ENCODE assay signal across 9 cellular contexts in the genomic region with DNA sequence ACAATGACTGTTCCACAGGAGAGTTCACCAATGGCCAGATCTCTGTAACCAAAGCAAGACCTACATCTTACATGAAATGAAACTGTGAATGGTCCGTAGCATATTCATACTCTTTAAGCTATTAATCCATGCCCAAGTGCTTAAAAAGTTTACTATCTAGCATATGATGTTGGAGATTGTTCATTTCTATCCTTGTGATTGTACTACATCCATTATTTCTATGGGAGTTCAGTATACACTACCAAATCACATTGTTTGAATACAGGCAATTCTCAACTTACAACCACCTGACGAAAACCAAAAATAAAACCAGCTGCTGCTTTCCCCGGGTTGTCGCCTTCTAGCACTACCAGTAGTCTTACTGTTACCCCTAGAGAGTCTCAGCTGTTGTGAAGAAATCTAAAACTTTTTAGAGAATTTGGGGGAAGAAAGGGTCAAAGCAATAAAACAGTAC. TPM values are rescaled to one million over a fixed set of nuclear protein-coding genes. Genes with fewer than 3 reads are reported as not detected.
A peak's percentile ranks its signal among the peaks of the same experiment; 100 is the strongest.
DNase-seq lines count a peak whose midpoint lies in the region; ATAC-seq and TF ChIP-seq lines count a peak whose summit lies in the region.
"Had no signal": no experiment of that assay in that cellular context is flagged by ENCODE, and none has a peak within 500 bp of the region (broad histone marks: within the 10 kb centered on the region; RNA-seq: fewer than 3 reads in every experiment).

No MANE protein-coding gene starts in this region.

- peak overlapping the region in 1 of 4 donors; percentile 41 for H3K27ac ChIP-seq in esophagus squamous epithelium

- no peaks in the 10 kb centered on the region for H3K27me3 ChIP-seq in esophagus squamous epithelium

- peak overlapping the region; percentile 73 for H3K4me3 ChIP-seq in GM12865 (ENCODE audit: low read depth, low read length)
- no peak overlapping the region for H3K4me3 ChIP-seq in esophagus squamous epithelium

- peak; percentile 36 for ATAC-seq in GM19468 (IDR thresholded peaks at IDR 0.05; ENCODE audit: extremely low read depth, unreplicated experiment)
- ATAC-seq in HG03139 (IDR thresholded peaks at IDR 0.05; ENCODE audit: unreplicated experiment): peak; percentile 58
- ATAC-seq in activated naive CD8-positive, alpha-beta T cell treated with anti-CD3 and anti-CD28 coated beads, Interleukin-2, amount 50 U/mL, for 24 hours: no peak
- ATAC-seq: left ventricle myocardium superior had no signal

- DNase-seq in GM12865 (ENCODE audit: low read depth): peak; percentile 72
- DNase-seq in activated naive CD8-positive, alpha-beta T cell treated with anti-CD3 and anti-CD28 coated beads, Interleukin-2, amount 50 U/mL, for 24 hours: no peak
- DNase-seq in NCI-H510A (lab: John Stamatoyannopoulos, UW): no peak
- no peak for DNase-seq in HT-29 (ENCODE audit: low spot score)
- no peak for DNase-seq in esophagus squamous epithelium (lab: John Stamatoyannopoulos, UW)
- DNase-seq in NCI-H1048 (lab: John Stamatoyannopoulos, UW): no peak
- DNase-seq: left ventricle myocardium superior had no signal

- no peaks in the 10 kb centered on the region for H3K9me3 Mint-ChIP-seq in activated naive CD8-positive, alpha-beta T cell treated with anti-CD3 and anti-CD28 coated beads, Interleukin-2, amount 50 U/mL, for 24 hours

- H3K4me1 ChIP-seq in esophagus squamous epithelium: peaks cover 0 to 12% (median 4%) of the 10 kb centered on the region in 3 donors

- H3K27me3 Mint-ChIP-seq in activated naive CD8-positive, alpha-beta T cell treated with anti-CD3 and anti-CD28 coated beads, Interleukin-2, amount 50 U/mL, for 24 hours: no peaks in the 10 kb centered on the region

- H3K36me3 Mint-ChIP-seq in activated naive CD8-positive, alpha-beta T cell treated with anti-CD3 and anti-CD28 coated beads, Interleukin-2, amount 50 U/mL, for 24 hours (ENCODE audit: low read depth): peaks cover 16% of the 10 kb centered on the region

- TF ChIP-seq POLR2A in esophagus squamous epithelium (IDR thresholded peaks at IDR 0.05): no peak

- 76 to 82% methylated on average over 4 of the region's 4 CpGs for WGBS in esophagus squamous epithelium, 2 donors

- intact Hi-C loops in esophagus squamous epithelium (cut with DNase I): no loop called here

- H3K36me3 ChIP-seq in esophagus squamous epithelium: no peaks in the 10 kb centered on the region

- TF ChIP-seq CTCF in GM12865 (IDR thresholded peaks at IDR 0.05; ENCODE audit: insufficient read depth, low read depth, low read length, missing control alignments) (no peak), esophagus squamous epithelium (IDR thresholded peaks at IDR 0.05) (no peak)

- H3K4me1 Mint-ChIP-seq in activated naive CD8-positive, alpha-beta T cell treated with anti-CD3 and anti-CD28 coated beads, Interleukin-2, amount 50 U/mL, for 24 hours: peaks cover 94% of the 10 kb centered on the region

- peak overlapping the region; percentile 90 for H3K27ac Mint-ChIP-seq in activated naive CD8-positive, alpha-beta T cell treated with anti-CD3 and anti-CD28 coated beads, Interleukin-2, amount 50 U/mL, for 24 hours

- H3K9me3 ChIP-seq in esophagus squamous epithelium: no peaks in the 10 kb centered on the region

- peak overlapping the region; percentile 81 for H3K4me3 Mint-ChIP-seq in activated naive CD8-positive, alpha-beta T cell treated with anti-CD3 and anti-CD28 coated beads, Interleukin-2, amount 50 U/mL, for 24 hours

RNA-seq across cellular contexts. Expression of a gene that starts 37.9 kb away (rescaled TPM):
- total RNA-seq in HT-29 (2014; rRNA removed; shearing (Covaris generic)): 4.5 and 5.3 TPM in 2 replicates
- total RNA-seq in esophagus squamous epithelium: 10 to 100 TPM in 3 of 4 donors, 1 to 10 TPM in 1; 8.6 to 19.3 (median 12.7) TPM
